15 cellular contexts compared by ENCODE assay signal in genomic region chr13:46606915-46607413, GRCh38. TPM values are rescaled to one million over a fixed set of nuclear protein-coding genes. Genes with fewer than 3 reads are reported as not detected.
DNase-seq lines count a peak whose midpoint lies in the region; ATAC-seq, FAIRE-seq and TF ChIP-seq lines count a peak whose summit lies in the region.
"Had no signal": no experiment of that assay in that cellular context is flagged by ENCODE, and none has a peak within 500 bp of the region (broad histone marks: within the 10 kb centered on the region; RNA-seq: fewer than 3 reads in every experiment).

No MANE protein-coding gene starts in this region.

- H3K4me1 Mint-ChIP-seq in activated naive CD8-positive, alpha-beta T cell treated with anti-CD3 and anti-CD28 coated beads, Interleukin-2, amount 10 ng/mL, durations not matched to agents 7 days and 5 days: peaks cover 43% of the 10 kb centered on the region
- H3K4me1 Mint-ChIP-seq in naive B cell: peaks cover 67 to 86% (median 86%) of the 10 kb centered on the region in 3 donors

- POLR2A ChIA-PET in activated naive CD8-positive, alpha-beta T cell treated with anti-CD3 and anti-CD28 coated beads, Interleukin-2, amount 10 ng/mL, durations not matched to agents 7 days and 5 days (lab: Charles Lee): no interaction called here

- ATAC-seq in activated naive CD8-positive, alpha-beta T cell treated with anti-CD3 and anti-CD28 coated beads, Interleukin-2, amount 10 ng/mL, durations not matched to agents 7 days and 5 days (ENCODE audit: low read depth): peak; percentile 47
- ATAC-seq in naive B cell (ENCODE audit: low read depth in 2 of 2) (no peak), HG03460 (IDR thresholded peaks at IDR 0.05; ENCODE audit: unreplicated experiment) (no peak), GM19455 (IDR thresholded peaks at IDR 0.05; ENCODE audit: unreplicated experiment) (no peak), GM19351 (IDR thresholded peaks at IDR 0.05; ENCODE audit: unreplicated experiment) (no peak)

- no peak for TF ChIP-seq POLR2A in GM12892 (IDR thresholded peaks at IDR 0.05; ENCODE audit: low read depth, low read length)

- peak overlapping the region in 8 of 10 experiments; percentile 4 to 57 (median 30); a peak in 9 of 20 replicates for H3K4me3 ChIP-seq in BLaER1 treated with 17β-estradiol and CSF1 and Interleukin-3, amounts not matched to agents 10 nM and 100 nM
- H3K4me3 ChIP-seq: cardiac muscle cell, pancreas had no signal

- H4K20me1 ChIP-seq in BLaER1 treated with 17β-estradiol and CSF1 and Interleukin-3, amounts not matched to agents 10 nM and 100 nM: peaks cover 9 to 95% (median 21%) of the 10 kb centered on the region in 11 experiments; a peak in 13 of 22 replicates

- H3K4me3 Mint-ChIP-seq in activated naive CD8-positive, alpha-beta T cell treated with anti-CD3 and anti-CD28 coated beads, Interleukin-2, amount 10 ng/mL, durations not matched to agents 7 days and 5 days: no peak overlapping the region
- peak overlapping the region in 7 of 8 donors; percentile 46 to 84 (median 71) for H3K4me3 Mint-ChIP-seq in naive B cell
- H3K4me3 Mint-ChIP-seq: T-helper 1 cell treated with Interleukin-12 subunit alpha and Interleukin-12 subunit beta and Interleukin-4 antibody, amounts not matched to agents 30 μg/mL and 1 μg/mL, for 36 hours had no signal

- no peak overlapping the region for H3K27ac Mint-ChIP-seq in activated naive CD8-positive, alpha-beta T cell treated with anti-CD3 and anti-CD28 coated beads, Interleukin-2, amount 10 ng/mL, durations not matched to agents 7 days and 5 days
- H3K27ac Mint-ChIP-seq in naive B cell: peak overlapping the region; percentile 84 to 99 (median 97)

- H3K9me3 ChIP-seq in BLaER1 treated with 17β-estradiol and CSF1 and Interleukin-3, amounts not matched to agents 10 nM and 100 nM (replicated peaks in 1 of 11): no peaks in the 10 kb centered on the region
- H3K9me3 ChIP-seq: pancreas had no signal

- FAIRE-seq in GM12892 (lab: Jason Lieb, UNC): peak; percentile 81
- FAIRE-seq: D721Med, pancreas had no signal

- H3K4me2 ChIP-seq in BLaER1 treated with 17β-estradiol and CSF1 and Interleukin-3, amounts not matched to agents 10 nM and 100 nM: peak overlapping the region; percentile 64 to 91 (median 86)

- H3K27ac ChIP-seq in BLaER1 treated with 17β-estradiol and CSF1 and Interleukin-3, amounts not matched to agents 10 nM and 100 nM: peak overlapping the region; percentile 58 to 82 (median 75)
- H3K27ac ChIP-seq: pancreas had no signal

- peaks cover 72 to 88% (median 77%) of the 10 kb centered on the region in 10 experiments for H3K4me1 ChIP-seq in BLaER1 treated with 17β-estradiol and CSF1 and Interleukin-3, amounts not matched to agents 10 nM and 100 nM

- peaks cover 4% of the 10 kb centered on the region for H3K36me3 Mint-ChIP-seq in activated naive CD8-positive, alpha-beta T cell treated with anti-CD3 and anti-CD28 coated beads, Interleukin-2, amount 10 ng/mL, durations not matched to agents 7 days and 5 days
- no peaks in the 10 kb centered on the region for H3K36me3 Mint-ChIP-seq in naive B cell

- peak overlapping the region; percentile 37 to 75 (median 61); a peak in 18 of 22 replicates for H3K9ac ChIP-seq in BLaER1 treated with 17β-estradiol and CSF1 and Interleukin-3, amounts not matched to agents 10 nM and 100 nM

- no peaks in the 10 kb centered on the region for H3K27me3 Mint-ChIP-seq in activated naive CD8-positive, alpha-beta T cell treated with anti-CD3 and anti-CD28 coated beads, Interleukin-2, amount 10 ng/mL, durations not matched to agents 7 days and 5 days
- H3K27me3 Mint-ChIP-seq in naive B cell: no peaks in the 10 kb centered on the region

- no peak for DNase-seq in GM12892 (ENCODE audit: insufficient read length)
- no peak for DNase-seq in activated naive CD8-positive, alpha-beta T cell treated with anti-CD3 and anti-CD28 coated beads, Interleukin-2, amount 10 ng/mL, durations not matched to agents 7 days and 5 days
- DNase-seq in naive B cell: no peak
- no peak for DNase-seq in SIG-M5 (lab: John Stamatoyannopoulos, UW)
- DNase-seq: left colon; NCI-H187 treated with DMSO at 0.1 percent for 48 hours; pancreas; stimulated activated CD4-positive, alpha-beta T cell treated with anti-CD3 and anti-CD28 coated beads, Interleukin-4, amount 100 ng/mL, for 1 hour had no signal

- H3K36me3 ChIP-seq in BLaER1 treated with 17β-estradiol and CSF1 and Interleukin-3, amounts not matched to agents 10 nM and 100 nM: 0 out of 22 replicates have a peak, but pooled peaks cover 0 to 3% (median 0%) of the 10 kb centered on the region in 11 experiments
- H3K36me3 ChIP-seq: cardiac muscle cell, pancreas had no signal

- no peaks in the 10 kb centered on the region for H3K9me3 Mint-ChIP-seq in activated naive CD8-positive, alpha-beta T cell treated with anti-CD3 and anti-CD28 coated beads, Interleukin-2, amount 10 ng/mL, durations not matched to agents 7 days and 5 days
- H3K9me3 Mint-ChIP-seq in naive B cell: no peaks in the 10 kb centered on the region
- H3K9me3 Mint-ChIP-seq: T-helper 1 cell treated with Interleukin-12 subunit alpha and Interleukin-12 subunit beta and Interleukin-4 antibody, amounts not matched to agents 30 μg/mL and 1 μg/mL, for 36 hours had no signal

- H3K27me3 ChIP-seq in BLaER1 treated with 17β-estradiol and CSF1 and Interleukin-3, amounts not matched to agents 10 nM and 100 nM: no peaks in the 10 kb centered on the region
- H3K27me3 ChIP-seq: cardiac muscle cell, pancreas had no signal

RNA-seq across cellular contexts. Expression of gene LRCH1, which starts 54.0 kb away (rescaled TPM):
- polyA plus RNA-seq in GM12892 (2012; ENCODE audit: missing spikeins): 27.9 TPM
- 10 to 100 TPM; 18.5 to 18.9 TPM for total RNA-seq in activated naive CD8-positive, alpha-beta T cell treated with anti-CD3 and anti-CD28 coated beads, Interleukin-2, amount 10 ng/mL, durations not matched to agents 7 days and 5 days
- polyA plus RNA-seq in naive B cell (ENCODE audit: low read depth in 6 of 6): 10 to 100 TPM in 3 of 6 donors, 1 to 10 TPM in 3; 6.9 to 14.0 (median 9.8) TPM
